Comparison of ENCODE assay signal across 13 cellular contexts in the genomic region with DNA sequence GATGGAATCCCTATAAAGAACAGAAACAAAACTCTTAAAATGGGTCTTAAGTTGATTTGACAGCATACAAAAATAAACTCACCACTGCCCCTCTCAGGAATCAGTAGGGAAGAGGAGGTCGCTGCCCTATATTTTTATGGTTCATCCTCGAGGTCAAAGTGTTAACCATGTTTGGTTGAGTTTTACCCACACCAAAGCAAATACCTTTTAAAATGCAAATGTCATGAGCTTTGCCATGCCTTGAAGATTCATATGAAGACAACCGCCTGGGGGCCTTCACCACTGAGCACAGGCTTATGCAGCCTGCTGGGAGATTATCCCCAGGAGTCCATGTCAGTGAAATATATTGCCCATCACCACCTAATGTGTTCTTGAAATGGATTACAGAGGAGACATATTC.
DNase-seq lines count a peak whose midpoint lies in the region; ATAC-seq and TF ChIP-seq lines count a peak whose summit lies in the region.
"Had no signal": no experiment of that assay in that cellular context is flagged by ENCODE, and none has a peak within 500 bp of the region (broad histone marks: within the 10 kb centered on the region; RNA-seq: fewer than 3 reads in every experiment).

No MANE protein-coding gene starts in this region.

- H3K27ac ChIP-seq in DND-41 (ENCODE audit: low read length): no peak overlapping the region
- H3K27ac ChIP-seq in endodermal cell (ENCODE audit: low read depth, low read length): no peak overlapping the region
- H3K27ac ChIP-seq: body of pancreas, epithelial cell of prostate, uterus had no signal

- WGBS in endodermal cell (ENCODE audit: insufficient coverage in 1 of 2, insufficient read length in 1 of 2), 2 experiments: 25 to 37% methylated on average over 2 to 3 of the region's 3 CpGs

- H3K4me3 Mint-ChIP-seq in T-helper 2 cell treated with Interferon-gamma antibody and Interleukin-4, amounts not matched to agents 5 μg/mL and 100 μg/mL, for 36 hours: peak overlapping the region; percentile 47
- H3K4me3 Mint-ChIP-seq in endodermal cell: no peak overlapping the region

- H3K27me3 Mint-ChIP-seq in T-helper 2 cell treated with Interferon-gamma antibody and Interleukin-4, amounts not matched to agents 5 μg/mL and 100 μg/mL, for 36 hours (ENCODE audit: low read depth): no peaks in the 10 kb centered on the region
- H3K27me3 Mint-ChIP-seq in endodermal cell (ENCODE audit: insufficient read depth): no peaks in the 10 kb centered on the region

- H4K20me1 ChIP-seq in DND-41 (ENCODE audit: insufficient read depth, low read length): no peaks in the 10 kb centered on the region

- no peaks in the 10 kb centered on the region for H3K4me1 ChIP-seq in DND-41 (ENCODE audit: insufficient read depth, low read length)
- no peaks in the 10 kb centered on the region for H3K4me1 ChIP-seq in endodermal cell (ENCODE audit: control insufficient read depth, insufficient read depth, low read length)
- H3K4me1 ChIP-seq: body of pancreas, uterus had no signal

- peaks cover 25% of the 10 kb centered on the region for H3K4me1 Mint-ChIP-seq in T-helper 2 cell treated with Interferon-gamma antibody and Interleukin-4, amounts not matched to agents 5 μg/mL and 100 μg/mL, for 36 hours (ENCODE audit: low read depth)
- peaks cover 6% of the 10 kb centered on the region for H3K4me1 Mint-ChIP-seq in endodermal cell

- no peaks in the 10 kb centered on the region for H3K79me2 ChIP-seq in DND-41 (ENCODE audit: insufficient read depth, low read length)

- peak; percentile 83 for ATAC-seq in DND-41 (ENCODE audit: insufficient read depth, low read depth)
- ATAC-seq in GM21423 (IDR thresholded peaks at IDR 0.05; ENCODE audit: unreplicated experiment): peak; percentile 49
- no peak for ATAC-seq in GM18498 (IDR thresholded peaks at IDR 0.05; ENCODE audit: unreplicated experiment)
- ATAC-seq: body of pancreas, Right ventricle myocardium inferior had no signal

- H3K9ac ChIP-seq in DND-41 (ENCODE audit: low read depth, low read length): no peak overlapping the region
- H3K9ac ChIP-seq in endodermal cell (ENCODE audit: extremely low read depth, low read length, poor library complexity, severe bottlenecking): no peak overlapping the region

- H3K27ac Mint-ChIP-seq in T-helper 2 cell treated with Interferon-gamma antibody and Interleukin-4, amounts not matched to agents 5 μg/mL and 100 μg/mL, for 36 hours: peak overlapping the region; percentile 51
- H3K27ac Mint-ChIP-seq in endodermal cell: no peak overlapping the region

- TF ChIP-seq CTCF in DND-41 (IDR thresholded peaks at IDR 0.05; ENCODE audit: borderline replicate concordance, extremely low read depth, low read length, poor library complexity, severe bottlenecking) (peak; percentile 32), endodermal cell (conservative IDR thresholded peaks at IDR 0.05) (peak; percentile 54)

- in situ Hi-C loops in ACHN (cut with HindIII; ENCODE audit: low pct_ligation_motif_present, low pct_unique_long_range_greater_than_20kb, low sequenced_read_pairs): no loop called here

- DNase-seq in DND-41: peak; percentile 34
- DNase-seq in T-helper 2 cell treated with Interferon-gamma antibody and Interleukin-4, amounts not matched to agents 5 μg/mL and 100 μg/mL, for 36 hours (ENCODE audit: low spot score): peak; percentile 53
- no peak for DNase-seq in endodermal cell
- no peak for DNase-seq in ACHN
- no peak for DNase-seq in NCI-H2196 (lab: John Stamatoyannopoulos, UW; ENCODE audit: unreplicated experiment)
- DNase-seq: body of pancreas, DMS 273 treated with DMSO at 0.1 percent for 48 hours, NCI-H2081 treated with DMSO at 0.1 percent for 48 hours, uterus had no signal

- H3K4me3 ChIP-seq in DND-41 (ENCODE audit: low read depth in 1 of 2, low read length in 2 of 2) (no peak overlapping the region), endodermal cell (ENCODE audit: low read length) (no peak overlapping the region)
- H3K4me3 ChIP-seq: body of pancreas, uterus had no signal

- peaks cover 40% of the 10 kb centered on the region for H3K36me3 Mint-ChIP-seq in T-helper 2 cell treated with Interferon-gamma antibody and Interleukin-4, amounts not matched to agents 5 μg/mL and 100 μg/mL, for 36 hours (ENCODE audit: low read depth)
- peaks cover 25% of the 10 kb centered on the region for H3K36me3 Mint-ChIP-seq in endodermal cell (ENCODE audit: low read depth)

- H3K4me2 ChIP-seq in DND-41 (ENCODE audit: insufficient read depth, low read length): no peak overlapping the region

- H3K9me3 ChIP-seq in DND-41 (ENCODE audit: insufficient read depth, low read length, severe bottlenecking) (no peaks in the 10 kb centered on the region), endodermal cell (ENCODE audit: control insufficient read depth, low read length) (no peaks in the 10 kb centered on the region)
- H3K9me3 ChIP-seq: body of pancreas, uterus had no signal

- H2AFZ ChIP-seq in DND-41 (ENCODE audit: low read depth, low read length): no peak overlapping the region

- H3K36me3 ChIP-seq in DND-41 (ENCODE audit: insufficient read depth, low read length) (peaks cover 23% of the 10 kb centered on the region), endodermal cell (ENCODE audit: control insufficient read depth, insufficient read depth, low read length) (peaks cover 6% of the 10 kb centered on the region)
- H3K36me3 ChIP-seq: uterus had no signal

- H3K27me3 ChIP-seq in DND-41 (ENCODE audit: insufficient read depth, low read length, poor library complexity) (no peaks in the 10 kb centered on the region), endodermal cell (ENCODE audit: control insufficient read depth, insufficient read depth, low read length, poor library complexity, severe bottlenecking) (no peaks in the 10 kb centered on the region)
- H3K27me3 ChIP-seq: body of pancreas, uterus had no signal

- H3K9me3 Mint-ChIP-seq in T-helper 2 cell treated with Interferon-gamma antibody and Interleukin-4, amounts not matched to agents 5 μg/mL and 100 μg/mL, for 36 hours: no peaks in the 10 kb centered on the region
- H3K9me3 Mint-ChIP-seq in endodermal cell: no peaks in the 10 kb centered on the region

Comparison
In these comparisons a context has a peak if more than half of its experiments do, and no peak if none do; other contexts are left out.
1. DNase-seq: peak in DND-41 (single experiment) and T-helper 2 cell treated with Interferon-gamma antibody and Interleukin-4, amounts not matched to agents 5 μg/mL and 100 μg/mL, for 36 hours (single experiment); none in endodermal cell (single experiment), ACHN (single experiment) and NCI-H2196 (single experiment).